18 cellular contexts compared by ENCODE assay signal in genomic region chr14:94120667-94121335, GRCh38. TPM values are rescaled to one million over a fixed set of nuclear protein-coding genes. Genes with fewer than 3 reads are reported as not detected.
A peak's percentile ranks its signal among the peaks of the same experiment; 100 is the strongest.
DNase-seq lines count a peak whose midpoint lies in the region; ATAC-seq and TF ChIP-seq lines count a peak whose summit lies in the region.
"Had no signal": no experiment of that assay in that cellular context is flagged by ENCODE, and none has a peak within 500 bp of the region (broad histone marks: within the 10 kb centered on the region; RNA-seq: fewer than 3 reads in every experiment).

No MANE protein-coding gene starts in this region.

- no peaks in the 10 kb centered on the region; the same call in 1 of the 2 replicates for H3K9me3 ChIP-seq in MG63

- H3K36me3 Mint-ChIP-seq in osteocyte (ENCODE audit: unreplicated experiment): no peaks in the 10 kb centered on the region

- peak overlapping the region; percentile 29 for H3K27ac Mint-ChIP-seq in osteocyte (ENCODE audit: unreplicated experiment)
- H3K27ac Mint-ChIP-seq: dendritic cell treated with granulocyte-macrophage colony-stimulating factor and Interleukin-4, amounts not matched to agents 40 ng/mL and 50 ng/mL, for 4 days had no signal

- TF ChIP-seq CTCF in AG10803 (conservative IDR thresholded peaks at IDR 0.05; ENCODE audit: low read length) (no peak), osteocyte (IDR thresholded peaks at IDR 0.05) (no peak)

- ATAC-seq in GM19455 (IDR thresholded peaks at IDR 0.05; ENCODE audit: unreplicated experiment): no peak
- no peak for ATAC-seq in HG03108 (IDR thresholded peaks at IDR 0.05; ENCODE audit: unreplicated experiment)
- ATAC-seq: foreskin keratinocyte had no signal

- peaks cover 16% of the 10 kb centered on the region for H3K4me1 Mint-ChIP-seq in osteocyte (ENCODE audit: unreplicated experiment)

- H3K9me3 Mint-ChIP-seq in osteocyte (ENCODE audit: unreplicated experiment): peaks cover 6% of the 10 kb centered on the region

- H3K4me3 ChIP-seq in AG10803 (ENCODE audit: low read length) (no peak overlapping the region), MG63 (no peak overlapping the region)
- H3K4me3 ChIP-seq: BLaER1 treated with 17β-estradiol and CSF1 and Interleukin-3, amounts not matched to agents 10 nM and 100 nM; spleen had no signal

- H3K27me3 Mint-ChIP-seq in osteocyte (ENCODE audit: unreplicated experiment): peaks cover 11% of the 10 kb centered on the region

- no peaks in the 10 kb centered on the region for H3K36me3 ChIP-seq in MG63

- DNase-seq in AG10803 (ENCODE audit: low read depth) (peak; percentile 64), MG63 (peak; percentile 48), epithelial cell of prostate (ENCODE audit: low read depth, low spot score) (no peak), osteocyte (ENCODE audit: extremely low spot score, unreplicated experiment) (no peak), SHP77 (lab: John Stamatoyannopoulos, UW) (no peak)
- DNase-seq in stimulated activated naive CD4-positive, alpha-beta T cell treated with Interleukin-2 at 50 U/mL for 16 hours (lab: John Stamatoyannopoulos, UW): no peak
- DNase-seq: activated T-cell treated with anti-CD3 and anti-CD28 coated beads, Interleukin-2, amount 50 U/mL, for 48 hours; amygdala; NCI-H2029; NCI-H748 treated with DMSO at 0.1 percent for 48 hours; spleen; T-helper 9 cell had no signal

- peak overlapping the region; percentile 33 for H3K27ac ChIP-seq in epithelial cell of prostate
- H3K27ac ChIP-seq: BLaER1 treated with 17β-estradiol and CSF1 and Interleukin-3, amounts not matched to agents 10 nM and 100 nM; foreskin keratinocyte; RWPE1; spleen had no signal

- no peak overlapping the region for H3K4me3 Mint-ChIP-seq in osteocyte (ENCODE audit: unreplicated experiment)
- H3K4me3 Mint-ChIP-seq: dendritic cell treated with granulocyte-macrophage colony-stimulating factor and Interleukin-4, amounts not matched to agents 40 ng/mL and 50 ng/mL, for 4 days had no signal

- H3K27me3 ChIP-seq in MG63: no peaks in the 10 kb centered on the region
- H3K27me3 ChIP-seq: BLaER1 treated with 17β-estradiol and CSF1 and Interleukin-3, amounts not matched to agents 10 nM and 100 nM had no signal

RNA-seq across cellular contexts. Expression of gene IFI27L2, which starts 8.6 kb away (rescaled TPM):
- 21.0 and 62.6 TPM in 2 replicates for total RNA-seq in MG63 (2014; rRNA removed; shearing (Covaris generic); ENCODE audit: low replicate concordance)
- 42.5 and 44.7 TPM in 2 replicates for total RNA-seq in osteocyte

RNA-seq across cellular contexts. Expression of gene IFI27, which starts 10.3 kb away (rescaled TPM):
- 57.0 and 109 TPM in 2 replicates for total RNA-seq in MG63 (2014; rRNA removed; shearing (Covaris generic); ENCODE audit: low replicate concordance)
- 1.5 and 2.6 TPM in 2 replicates for total RNA-seq in osteocyte

RNA-seq across cellular contexts. Expression of gene IFI27L1, which starts 39.7 kb away (rescaled TPM):
- 1.5 and 16.5 TPM in 2 replicates for total RNA-seq in MG63 (2014; rRNA removed; shearing (Covaris generic); ENCODE audit: low replicate concordance)
- total RNA-seq in osteocyte: 25.8 and 30.0 TPM in 2 replicates

RNA-seq across cellular contexts. Expression of gene DDX24, which starts 39.8 kb away (rescaled TPM):
- 83.6 and 92.6 TPM in 2 replicates for total RNA-seq in MG63 (2014; rRNA removed; shearing (Covaris generic); ENCODE audit: low replicate concordance)
- 167 and 170 TPM in 2 replicates for total RNA-seq in osteocyte

RNA-seq across cellular contexts. Expression of gene PPP4R4, which starts 53.3 kb away (rescaled TPM):
- 0.23 TPM in 1 of 2 replicates, not detected in the other for total RNA-seq in MG63 (2014; rRNA removed; shearing (Covaris generic); ENCODE audit: low replicate concordance)
- not detected in 2 replicates for total RNA-seq in osteocyte

Comparison
In these comparisons a context has a peak if more than half of its experiments do, and no peak if none do; other contexts are left out.
1. DNase-seq: peak in AG10803 (single experiment) and MG63 (single experiment); none in epithelial cell of prostate (single experiment), osteocyte (single experiment), SHP77 (0 of 2) and stimulated activated naive CD4-positive, alpha-beta T cell treated with Interleukin-2 at 50 U/mL for 16 hours (single experiment).
2. RNA of gene IFI27, which starts 10.3 kb away (total RNA-seq): 57.0 to 109 TPM in MG63; 1.5 to 2.6 TPM in osteocyte; every median in the first group is over 10 times any median in the second.